Comparison of ENCODE assay signal across 8 cellular contexts in the genomic region with DNA sequence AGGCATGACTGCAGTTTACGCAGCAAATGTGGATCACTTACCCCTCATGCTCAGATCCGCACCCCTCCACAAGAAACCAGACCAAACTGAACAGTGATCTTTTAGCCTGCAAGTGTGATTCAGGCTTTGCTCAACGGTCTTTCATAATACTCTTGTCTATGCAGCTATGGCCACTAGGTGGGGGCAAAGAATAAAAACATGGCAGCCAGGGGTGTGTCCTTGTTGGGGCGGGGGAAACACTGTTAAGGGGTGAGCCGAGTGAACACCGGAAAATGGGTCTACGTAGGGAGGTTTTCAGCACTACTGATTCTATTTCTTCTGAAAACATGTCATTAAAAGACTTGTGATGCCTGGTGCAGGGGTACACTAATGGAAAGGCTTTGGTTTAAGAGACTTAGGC. TPM values are rescaled to one million over a fixed set of nuclear protein-coding genes. Genes with fewer than 3 reads are reported as not detected.
DNase-seq lines count a peak whose midpoint lies in the region; ATAC-seq and TF ChIP-seq lines count a peak whose summit lies in the region.

No MANE protein-coding gene starts in this region.

- no peak overlapping the region for H3K27ac Mint-ChIP-seq in osteocyte (ENCODE audit: unreplicated experiment)

- TF ChIP-seq CTCF in fibroblast of villous mesenchyme (IDR thresholded peaks at IDR 0.05; ENCODE audit: insufficient read depth, low read depth, low read length) (peak; percentile 78), osteocyte (IDR thresholded peaks at IDR 0.05) (peak; percentile 59)

- H3K27me3 Mint-ChIP-seq in osteocyte (ENCODE audit: unreplicated experiment): peaks cover 6% of the 10 kb centered on the region

- H3K4me3 ChIP-seq in fibroblast of villous mesenchyme (ENCODE audit: low read depth, low read length): no peak overlapping the region

- ATAC-seq in GM21528 (IDR thresholded peaks at IDR 0.05; ENCODE audit: low FRiP score, unreplicated experiment): peak; percentile 98

- no peaks in the 10 kb centered on the region for H3K36me3 Mint-ChIP-seq in osteocyte (ENCODE audit: unreplicated experiment)

- H3K9me3 Mint-ChIP-seq in osteocyte (ENCODE audit: unreplicated experiment): no peaks in the 10 kb centered on the region

- DNase-seq in ELR (ENCODE audit: low read depth) (peak; percentile 79), HS-5 (ENCODE audit: low read depth) (peak; percentile 40), NOMO-1 (lab: John Stamatoyannopoulos, UW; ENCODE audit: unreplicated experiment in 2 of 2) (peak; percentile 59 to 66), fibroblast of villous mesenchyme (ENCODE audit: low read depth) (peak; percentile 62), osteocyte (ENCODE audit: extremely low spot score, unreplicated experiment) (no peak), cortex of kidney (lab: John Stamatoyannopoulos, UW) (no peak)
- DNase-seq in activated T-cell treated with anti-CD3 and anti-CD28 coated beads, Interleukin-2, amount 50 U/mL, for 48 hours: peak; percentile 55 to 61

- H3K4me1 Mint-ChIP-seq in osteocyte (ENCODE audit: unreplicated experiment): peaks cover 2% of the 10 kb centered on the region

- no peak overlapping the region for H3K4me3 Mint-ChIP-seq in osteocyte (ENCODE audit: unreplicated experiment)

RNA-seq across cellular contexts. Expression of a gene that starts 49.8 kb away (rescaled TPM):
- total RNA-seq in fibroblast of villous mesenchyme (not detected in 2 replicates), osteocyte (not detected in 2 replicates)

Comparison
In these comparisons a context has a peak if more than half of its experiments do, and no peak if none do; other contexts are left out.
1. DNase-seq: peak in ELR (single experiment), HS-5 (single experiment), NOMO-1 (2 of 2), activated T-cell treated with anti-CD3 and anti-CD28 coated beads, Interleukin-2, amount 50 U/mL, for 48 hours (2 of 2) and fibroblast of villous mesenchyme (single experiment); none in osteocyte (single experiment) and cortex of kidney (single experiment).